17 cellular contexts compared by ENCODE assay signal in genomic region chr12:34604227-34604626, GRCh38.
DNase-seq lines count a peak whose midpoint lies in the region; ATAC-seq and TF ChIP-seq lines count a peak whose summit lies in the region.
"Had no signal": no experiment of that assay in that cellular context is flagged by ENCODE, and none has a peak within 500 bp of the region (broad histone marks: within the 10 kb centered on the region; RNA-seq: fewer than 3 reads in every experiment).

No MANE protein-coding gene starts in this region.

- H3K4me3 ChIP-seq in coronary artery: no peak overlapping the region
- no peak overlapping the region for H3K4me3 ChIP-seq in suprapubic skin
- H3K4me3 ChIP-seq in OCI-LY7 (ENCODE audit: low read depth, low read length, poor library complexity, severe bottlenecking): no peak overlapping the region

- no peaks in the 10 kb centered on the region for H3K79me2 ChIP-seq in OCI-LY7 (ENCODE audit: insufficient read depth, low read depth, low read length)

- no peak for TF ChIP-seq CTCF in GM13976 (IDR thresholded peaks at IDR 0.05; ENCODE audit: borderline replicate concordance, control extremely low read depth, extremely low read depth, insufficient read depth, missing control alignments)
- no peak for TF ChIP-seq CTCF in coronary artery (IDR thresholded peaks at IDR 0.05)
- no peak for TF ChIP-seq CTCF in suprapubic skin (IDR thresholded peaks at IDR 0.05)
- no peak for TF ChIP-seq CTCF in OCI-LY7 (conservative IDR thresholded peaks at IDR 0.05; ENCODE audit: low read length)

- H3K9me3 ChIP-seq in suprapubic skin (peaks cover 56% of the 10 kb centered on the region), OCI-LY7 (ENCODE audit: low read length) (no peaks in the 10 kb centered on the region)

- WGBS in suprapubic skin: 42% methylated on average over 7 of the region's 7 CpGs

- no TSS peak for BruUV-seq in OCI-LY7 (replicated peaks; lab: Mats Ljungman, UMichigan)

- H3K4me1 ChIP-seq in suprapubic skin: no peaks in the 10 kb centered on the region
- no peaks in the 10 kb centered on the region for H3K4me1 ChIP-seq in OCI-LY7 (ENCODE audit: insufficient read depth, low read length, poor library complexity, severe bottlenecking)

- TF ChIP-seq POLR2A in suprapubic skin (IDR thresholded peaks at IDR 0.05): no peak

- no peak for ATAC-seq in HG02852 (IDR thresholded peaks at IDR 0.05; ENCODE audit: unreplicated experiment)
- ATAC-seq: HCT116 had no signal

- intact Hi-C loops in OCI-LY7 (cut with micrococcal nuclease; ENCODE audit: unreplicated experiment): no loop called here

- in situ Hi-C loops in GM13976 (cut with MboI; ENCODE audit: low sequenced_read_pairs, unreplicated experiment): no loop called here

- CTCF ChIA-PET in OCI-LY7 (lab: Charles Lee; ENCODE audit: unreplicated experiment): no interaction called here

- H3K27me3 ChIP-seq in suprapubic skin: no peaks in the 10 kb centered on the region

- no peaks in the 10 kb centered on the region for H3K9me2 ChIP-seq in OCI-LY7 (ENCODE audit: insufficient read depth, low read length)

- no peak overlapping the region for H3K4me2 ChIP-seq in OCI-LY7 (ENCODE audit: low read length)

- H3K27ac ChIP-seq in coronary artery (no peak overlapping the region), suprapubic skin (no peak overlapping the region), OCI-LY7 (ENCODE audit: low read depth, low read length, poor library complexity, severe bottlenecking) (no peak overlapping the region)

- no peak for TF ChIP-seq EP300 in suprapubic skin (IDR thresholded peaks at IDR 0.05)

- no peaks in the 10 kb centered on the region for H4K20me1 ChIP-seq in OCI-LY7 (ENCODE audit: insufficient read depth, low read length)

- DNase-seq in AG08396 (ENCODE audit: low spot score) (peak; percentile 0), GM13976 (ENCODE audit: low spot score) (peak; percentile 7), coronary artery (ENCODE audit: low spot score) (peak; percentile 66), suprapubic skin (ENCODE audit: low spot score in 2 of 2) (peak; percentile 33 to 60), iPS-NIHi11 (ENCODE audit: low spot score) (no peak), OCI-LY7 (ENCODE audit: low spot score) (no peak)
- DNase-seq: DMS153, GF-D8, GOT3, NCI-H1092 treated with DMSO at 0.1 percent for 48 hours, NCI-H146, NCI-H2029 treated with DMSO at 0.1 percent for 48 hours, NCI-H2171, NCI-H526, SHP77 treated with DMSO at 0.1 percent for 48 hours had no signal

- POLR2A ChIA-PET in OCI-LY7 (lab: Charles Lee): no interaction called here

- H3K36me3 ChIP-seq in suprapubic skin (no peaks in the 10 kb centered on the region), OCI-LY7 (ENCODE audit: insufficient read depth, low read length) (no peaks in the 10 kb centered on the region)

- no peak overlapping the region for H2AFZ ChIP-seq in OCI-LY7 (ENCODE audit: low read length)

Comparison
In these comparisons a context has a peak if more than half of its experiments do, and no peak if none do; other contexts are left out.
1. DNase-seq: peak in AG08396 (single experiment), GM13976 (single experiment), coronary artery (single experiment) and suprapubic skin (2 of 2); none in iPS-NIHi11 (single experiment) and OCI-LY7 (single experiment).